ENCODE assay signal across 8 cellular contexts in genomic region chr16:75555707-75556512, GRCh38. TPM values are rescaled to one million over a fixed set of nuclear protein-coding genes. Genes with fewer than 3 reads are reported as not detected.
A peak's percentile ranks its signal among the peaks of the same experiment; 100 is the strongest.
DNase-seq lines count a peak whose midpoint lies in the region.

Gene TMEM231 (minus strand): TSS chr16:75556252. CDS start chr16:75556209, 43 bp downstream.

- DNase-seq in GDM1 (lab: John Stamatoyannopoulos, UW) (peak; percentile 74), H7 (peak; percentile 97), M059J (ENCODE audit: low read depth) (peak; percentile 94), SJSA1 (ENCODE audit: low read depth in 1 of 2, low spot score in 2 of 2) (peak; percentile 88 to 94), germinal center (ENCODE audit: low spot score) (peak; percentile 97), non-pigmented ciliary epithelial cell (ENCODE audit: low read depth) (peak; percentile 69), superior temporal gyrus (ENCODE audit: extremely low spot score) (peak; percentile 96)
- DNase-seq in activated naive CD4-positive, alpha-beta T cell treated with anti-CD3 and anti-CD28 coated beads for 36 hours, result peak; percentile 98

- H3K27me3 ChIP-seq in H7 (ENCODE audit: control insufficient read depth, insufficient read depth, low read length) (peaks cover 1% of the 10 kb centered on the region; the same call in 1 of the 2 replicates), SJSA1 (replicated peaks) (peaks cover 6% of the 10 kb centered on the region; the same call in 1 of the 2 replicates)

- CTCF ChIA-PET in activated naive CD4-positive, alpha-beta T cell treated with anti-CD3 and anti-CD28 coated beads for 36 hours (lab: Charles Lee), result interaction anchor here (1.2 to 3.4 kb wide), 3 partner anchors 39 to 91 kb away, joined by 4 to 13 read pairs (median 5); no protein-coding TSS in a partner anchor

- H3K27ac ChIP-seq in SJSA1, result peak within 1 kb of the TSS; percentile 4; the same call in 1 of the 2 replicates

- peak within 1 kb of the TSS; percentile 87 for H3K4me3 Mint-ChIP-seq in activated naive CD4-positive, alpha-beta T cell treated with anti-CD3 and anti-CD28 coated beads for 36 hours

- H3K9me3 ChIP-seq in SJSA1 (replicated peaks), result no peaks in the 10 kb centered on the region

- H3K4me1 ChIP-seq in SJSA1 (replicated peaks), result 0 out of 2 replicates have a peak, but pooled peaks cover 6% of the 10 kb centered on the region

- intact Hi-C loops in activated naive CD4-positive, alpha-beta T cell treated with anti-CD3 and anti-CD28 coated beads for 36 hours (cut with micrococcal nuclease), result loop anchor here (1.0 to 2.0 kb wide), 8 partner anchors 9 to 1634 kb away; partner anchors contain the start of genes ADAT1, CFDP1, KARS1 and TERF2IP

- peak within 1 kb of the TSS; percentile 80 for H3K4me3 ChIP-seq in H7 (ENCODE audit: insufficient read depth, low read depth, low read length)
- peak within 1 kb of the TSS; percentile 51 for H3K4me3 ChIP-seq in SJSA1

- peaks cover 5% of the 10 kb centered on the region for H3K4me1 Mint-ChIP-seq in activated naive CD4-positive, alpha-beta T cell treated with anti-CD3 and anti-CD28 coated beads for 36 hours (ENCODE audit: low read depth)

- no peaks in the 10 kb centered on the region for H3K36me3 ChIP-seq in H7 (replicated peaks; ENCODE audit: control insufficient read depth, insufficient read depth, low read length)
- no peaks in the 10 kb centered on the region for H3K36me3 ChIP-seq in SJSA1

- H3K27ac Mint-ChIP-seq in activated naive CD4-positive, alpha-beta T cell treated with anti-CD3 and anti-CD28 coated beads for 36 hours, result peak within 1 kb of the TSS; percentile 77

- no peaks in the 10 kb centered on the region for H3K9me3 Mint-ChIP-seq in activated naive CD4-positive, alpha-beta T cell treated with anti-CD3 and anti-CD28 coated beads for 36 hours

- H3K36me3 Mint-ChIP-seq in activated naive CD4-positive, alpha-beta T cell treated with anti-CD3 and anti-CD28 coated beads for 36 hours (ENCODE audit: low read depth), result no peaks in the 10 kb centered on the region

- peaks cover 8% of the 10 kb centered on the region for H3K27me3 Mint-ChIP-seq in activated naive CD4-positive, alpha-beta T cell treated with anti-CD3 and anti-CD28 coated beads for 36 hours (ENCODE audit: low read depth)

RNA-seq across cellular contexts. Expression of gene TMEM231, which starts in this region (rescaled TPM):
- 11.3 and 12.9 TPM in 2 replicates for total RNA-seq in H7 (2014; rRNA removed; shearing (Covaris generic))
- total RNA-seq in M059J (2014; rRNA removed; shearing (Covaris generic)), result 11.0 and 13.3 TPM in 2 replicates
- 1.9 and 7.0 TPM in 2 replicates for total RNA-seq in SJSA1 (2014; rRNA removed; shearing (Covaris generic))
- 1 to 10 TPM; 4.5 to 5.4 TPM for total RNA-seq in activated naive CD4-positive, alpha-beta T cell treated with anti-CD3 and anti-CD28 coated beads for 36 hours

Comparison
In these comparisons a context has a peak if more than half of its experiments do, and no peak if none do; other contexts are left out.
1. Peak in every context shown above with its lines: DNase-seq, H3K4me3 ChIP-seq and H3K27ac ChIP-seq.